Comparison of ENCODE assay signal across 16 cellular contexts in the genomic region with DNA sequence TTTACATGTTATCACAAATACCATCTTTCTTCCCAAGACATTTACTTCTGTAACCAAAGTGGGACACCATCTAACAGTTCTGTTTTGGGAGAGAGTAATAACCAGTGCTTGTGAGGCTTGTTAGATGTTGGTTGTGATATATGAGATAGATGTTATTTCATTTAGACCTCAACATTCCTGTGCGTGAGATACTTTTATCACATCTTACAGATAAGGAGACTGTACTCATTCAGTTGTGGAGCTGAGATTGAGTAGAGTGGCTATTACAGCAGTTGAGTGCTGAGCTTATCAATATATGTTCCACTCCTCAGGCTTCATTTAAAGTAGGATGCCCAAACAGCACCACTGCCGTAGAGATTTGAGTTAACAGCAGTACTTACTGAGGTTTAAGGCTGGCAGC.
"Had no signal": no experiment of that assay in that cellular context is flagged by ENCODE, and none has a peak within 500 bp of the region (broad histone marks: within the 10 kb centered on the region; RNA-seq: fewer than 3 reads in every experiment).

No MANE protein-coding gene starts in this region.

- H3K4me3 ChIP-seq: coronary artery, heart left ventricle, spleen, tibial nerve, upper lobe of right lung had no signal

- DNase-seq: effector CD4-positive, alpha-beta T cell; foreskin melanocyte; heart left ventricle; hippocampal formation; naive thymus-derived CD4-positive, alpha-beta T cell; nephron progenitor cell; spleen; stimulated activated CD4-positive, alpha-beta T cell treated with anti-CD3 and anti-CD28 coated beads, Interleukin-15, amount 100 ng/mL, for 24 hours; stimulated activated CD4-positive, alpha-beta T cell treated with anti-CD3 and anti-CD28 coated beads, Interleukin-1b, Interleukin-23, amount 100 ng/mL, for 48 hours; stimulated activated CD4-positive, alpha-beta T cell treated with anti-CD3 and anti-CD28 coated beads, Interleukin-4, amount 100 ng/mL, for 24 hours; upper lobe of right lung had no signal

- H3K9me3 ChIP-seq: heart left ventricle, spleen, tibial nerve, upper lobe of right lung had no signal

- H3K4me3 Mint-ChIP-seq: naive thymus-derived CD4-positive, alpha-beta T cell; nephron progenitor cell; stimulated activated memory B cell treated with anti-CD40 and anti-IgM and Interleukin-4, amounts not matched to agents 10 μg/mL and 1 μg/mL and 100 μg/mL, for 72 hours; stimulated activated naive CD8-positive, alpha-beta T cell treated with anti-CD3 and anti-CD28 coated beads, Interleukin-15, Interleukin-2, amounts not matched to agents 100 ng/mL and 50 ng/mL, for 24 hours had no signal

- H3K27ac ChIP-seq: coronary artery, heart left ventricle, upper lobe of right lung had no signal

- H3K27me3 Mint-ChIP-seq: naive thymus-derived CD4-positive, alpha-beta T cell; stimulated activated memory B cell treated with anti-CD40 and anti-IgM and Interleukin-4, amounts not matched to agents 10 μg/mL and 1 μg/mL and 100 μg/mL, for 72 hours; stimulated activated naive CD8-positive, alpha-beta T cell treated with anti-CD3 and anti-CD28 coated beads, Interleukin-15, Interleukin-2, amounts not matched to agents 100 ng/mL and 50 ng/mL, for 24 hours had no signal

- H3K9me3 Mint-ChIP-seq: naive thymus-derived CD4-positive, alpha-beta T cell; nephron progenitor cell; stimulated activated naive CD8-positive, alpha-beta T cell treated with anti-CD3 and anti-CD28 coated beads, Interleukin-15, Interleukin-2, amounts not matched to agents 100 ng/mL and 50 ng/mL, for 24 hours had no signal

- H3K4me1 ChIP-seq: tibial nerve, upper lobe of right lung had no signal

- ATAC-seq: naive thymus-derived CD4-positive, alpha-beta T cell; sciatic nerve; stimulated activated memory B cell treated with anti-CD40 and anti-IgM and Interleukin-4, amounts not matched to agents 10 μg/mL and 1 μg/mL and 100 μg/mL, for 72 hours had no signal

- H3K27me3 ChIP-seq: heart left ventricle, spleen, tibial nerve, upper lobe of right lung had no signal

- H3K27ac Mint-ChIP-seq: nephron progenitor cell; stimulated activated naive CD8-positive, alpha-beta T cell treated with anti-CD3 and anti-CD28 coated beads, Interleukin-15, Interleukin-2, amounts not matched to agents 100 ng/mL and 50 ng/mL, for 24 hours had no signal
